35 cellular contexts compared by ENCODE assay signal in the genomic region with DNA sequence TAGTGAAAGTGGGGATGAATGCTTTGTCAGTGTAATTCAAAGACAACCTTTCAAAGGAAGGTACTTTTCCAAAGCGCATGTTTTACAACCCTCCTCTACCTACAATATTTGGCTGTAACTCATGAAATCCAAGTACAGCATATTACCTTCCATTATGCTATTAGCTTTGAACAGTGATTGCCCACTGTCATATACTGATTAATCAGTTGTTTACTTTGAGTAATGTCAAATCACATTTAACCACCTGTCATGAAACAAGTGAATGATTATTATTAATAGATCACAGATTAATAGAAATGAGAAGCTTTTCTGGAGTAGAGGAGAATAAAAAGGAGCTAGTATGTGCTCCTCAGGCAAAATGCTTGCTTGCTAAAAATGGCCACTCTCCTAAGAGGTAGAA.
"Had no signal": no experiment of that assay in that cellular context is flagged by ENCODE, and none has a peak within 500 bp of the region (broad histone marks: within the 10 kb centered on the region; RNA-seq: fewer than 3 reads in every experiment).

No MANE protein-coding gene starts in this region.

- H3K4me1 Mint-ChIP-seq: activated CD4-positive, alpha-beta T cell treated with anti-CD3 and anti-CD28 coated beads, Interleukin-2, amount 10 ng/mL, durations not matched to agents 24 days and 14 days; activated naive CD4-positive, alpha-beta T cell treated with anti-CD3 and anti-CD28 coated beads, Interleukin-2, amount 10 ng/mL, durations not matched to agents 7 days and 5 days; activated naive CD8-positive, alpha-beta T cell treated with anti-CD3 and anti-CD28 coated beads, Interleukin-2, amount 10 ng/mL, durations not matched to agents 7 days and 5 days; naive B cell; stimulated activated memory B cell treated with anti-CD40 and anti-IgM and Interleukin-4, amounts not matched to agents 10 μg/mL and 1 μg/mL and 100 μg/mL, for 72 hours; stimulated activated naive CD8-positive, alpha-beta T cell treated with anti-CD3 and anti-CD28 coated beads, Interleukin-15, amount 100 ng/mL, for 72 hours; T-helper 17 cell had no signal

- H3K27me3 ChIP-seq: brain microvascular endothelial cell, dorsolateral prefrontal cortex, neutrophil, thyroid gland, upper lobe of left lung had no signal

- ATAC-seq: left colon; sciatic nerve; stimulated activated memory B cell treated with anti-CD40 and anti-IgM and Interleukin-4, amounts not matched to agents 10 μg/mL and 1 μg/mL and 100 μg/mL, for 72 hours; stimulated activated naive CD8-positive, alpha-beta T cell treated with anti-CD3 and anti-CD28 coated beads, Interleukin-15, amount 100 ng/mL, for 72 hours; T-helper 17 cell had no signal

- H3K4me3 Mint-ChIP-seq: activated CD4-positive, alpha-beta memory T cell treated with anti-CD3 and anti-CD28 coated beads for 36 hours; activated CD4-positive, alpha-beta T cell treated with anti-CD3 and anti-CD28 coated beads, Interleukin-2, amount 10 ng/mL, durations not matched to agents 24 days and 14 days; activated naive CD4-positive, alpha-beta T cell treated with anti-CD3 and anti-CD28 coated beads, Interleukin-2, amount 10 ng/mL, durations not matched to agents 7 days and 5 days; activated naive CD8-positive, alpha-beta T cell treated with anti-CD3 and anti-CD28 coated beads, Interleukin-2, amount 10 ng/mL, durations not matched to agents 7 days and 5 days; naive B cell; nephron progenitor cell; stimulated activated memory B cell treated with anti-CD40 and anti-IgM and Interleukin-4, amounts not matched to agents 10 μg/mL and 1 μg/mL and 100 μg/mL, for 72 hours; stimulated activated naive CD8-positive, alpha-beta T cell treated with anti-CD3 and anti-CD28 coated beads, Interleukin-15, amount 100 ng/mL, for 72 hours; T-helper 17 cell had no signal

- H3K27ac ChIP-seq: brain microvascular endothelial cell, coronary artery, neutrophil, thyroid gland, upper lobe of left lung had no signal

- H3K27ac Mint-ChIP-seq: activated CD4-positive, alpha-beta memory T cell treated with anti-CD3 and anti-CD28 coated beads for 36 hours; activated CD4-positive, alpha-beta T cell treated with anti-CD3 and anti-CD28 coated beads, Interleukin-2, amount 10 ng/mL, durations not matched to agents 24 days and 14 days; activated naive CD4-positive, alpha-beta T cell treated with anti-CD3 and anti-CD28 coated beads, Interleukin-2, amount 10 ng/mL, durations not matched to agents 7 days and 5 days; activated naive CD8-positive, alpha-beta T cell treated with anti-CD3 and anti-CD28 coated beads, Interleukin-2, amount 10 ng/mL, durations not matched to agents 7 days and 5 days; nephron progenitor cell; stimulated activated memory B cell treated with anti-CD40 and anti-IgM and Interleukin-4, amounts not matched to agents 10 μg/mL and 1 μg/mL and 100 μg/mL, for 72 hours; stimulated activated naive CD8-positive, alpha-beta T cell treated with anti-CD3 and anti-CD28 coated beads, Interleukin-15, amount 100 ng/mL, for 72 hours; T-helper 17 cell had no signal

- H3K9me3 ChIP-seq: neutrophil, thyroid gland, upper lobe of left lung had no signal

- H3K36me3 ChIP-seq: brain microvascular endothelial cell, thyroid gland had no signal

- H3K4me3 ChIP-seq: coronary artery, dorsolateral prefrontal cortex, skin epidermis, thyroid gland, upper lobe of left lung had no signal

- H3K4me1 ChIP-seq: upper lobe of left lung had no signal

- H3K27me3 Mint-ChIP-seq: activated CD4-positive, alpha-beta memory T cell treated with anti-CD3 and anti-CD28 coated beads for 36 hours; activated CD4-positive, alpha-beta T cell treated with anti-CD3 and anti-CD28 coated beads, Interleukin-2, amount 10 ng/mL, durations not matched to agents 24 days and 14 days; activated naive CD4-positive, alpha-beta T cell treated with anti-CD3 and anti-CD28 coated beads, Interleukin-2, amount 10 ng/mL, durations not matched to agents 7 days and 5 days; activated naive CD8-positive, alpha-beta T cell treated with anti-CD3 and anti-CD28 coated beads, Interleukin-2, amount 10 ng/mL, durations not matched to agents 7 days and 5 days; naive B cell; progenitor cell of endocrine pancreas; stimulated activated memory B cell treated with anti-CD40 and anti-IgM and Interleukin-4, amounts not matched to agents 10 μg/mL and 1 μg/mL and 100 μg/mL, for 72 hours; stimulated activated naive CD8-positive, alpha-beta T cell treated with anti-CD3 and anti-CD28 coated beads, Interleukin-15, amount 100 ng/mL, for 72 hours; T-helper 17 cell had no signal

- DNase-seq: activated CD4-positive, alpha-beta memory T cell treated with anti-CD3 and anti-CD28 coated beads for 36 hours; activated CD4-positive, alpha-beta T cell treated with anti-CD3 and anti-CD28 coated beads, Interleukin-2, amount 10 ng/mL, durations not matched to agents 24 days and 14 days; activated CD4-positive, CD25-positive, alpha-beta regulatory T cell treated with anti-CD3 and anti-CD28 coated beads, Interleukin-2, amount 50 U/mL, for 72 hours; activated CD8-positive, alpha-beta memory T cell treated with anti-CD3 and anti-CD28 coated beads, Interleukin-2, amount 50 U/mL, for 4 hours; activated gamma-delta T cell; activated naive CD4-positive, alpha-beta T cell treated with anti-CD3 and anti-CD28 coated beads, Interleukin-2, amount 10 ng/mL, durations not matched to agents 7 days and 5 days; activated naive CD8-positive, alpha-beta T cell treated with anti-CD3 and anti-CD28 coated beads, Interleukin-2, amount 10 ng/mL, durations not matched to agents 7 days and 5 days; activated T-cell treated with anti-CD3 and anti-CD28 coated beads, Interleukin-2, amount 50 U/mL, for 1 hour; brain microvascular endothelial cell; dorsolateral prefrontal cortex; effector memory CD4-positive, alpha-beta T cell; glutamatergic neuron; hippocampal formation; left colon; mammary epithelial cell; naive B cell; nephron progenitor cell; retina; stimulated activated CD4-positive, alpha-beta T cell treated with anti-CD3 and anti-CD28 coated beads, Interleukin-1b, Interleukin-23, amount 100 ng/mL, for 48 hours; stimulated activated CD4-positive, alpha-beta T cell treated with anti-CD3 and anti-CD28 coated beads, Interleukin-4, amount 100 ng/mL, for 4 hours; stimulated activated CD8-positive, alpha-beta memory T cell treated with anti-CD3 and anti-CD28 coated beads, Interleukin-4, amount 100 ng/mL, for 48 hours; stimulated activated naive CD8-positive, alpha-beta T cell treated with anti-CD3 and anti-CD28 coated beads, Interleukin-15, amount 100 ng/mL, for 72 hours; substantia nigra; T-helper 17 cell; T1000; thyroid gland; upper lobe of left lung had no signal

- FAIRE-seq: frontal cortex, keratinocyte had no signal

- H3K36me3 Mint-ChIP-seq: activated naive CD8-positive, alpha-beta T cell treated with anti-CD3 and anti-CD28 coated beads, Interleukin-2, amount 10 ng/mL, durations not matched to agents 7 days and 5 days; naive B cell had no signal
